2 cellular contexts compared by ENCODE assay signal in genomic region chr20:63342561-63343459, GRCh38.
TF ChIP-seq lines count a peak whose summit lies in the region.

No MANE protein-coding gene starts in this region.

TF ChIP-seq in Ishikawa, 13 proteins besides CTCF, POLR2A, EP300 and RAD21 (continued from another document):
- TF ChIP-seq USF1 (IDR thresholded peaks at IDR 0.05) (0 out of 2 replicates have a peak, but pooled peaks have one; percentile 3), REST (IDR thresholded peaks at IDR 0.05; ENCODE audit: low read depth) (no peak)

TF ChIP-seq in K562, 482 proteins besides CTCF, POLR2A, EP300 and RAD21 (continued from another document):
- TF ChIP-seq VEZF1 (CRISPR knock-in tag; IDR thresholded peaks at IDR 0.05) (no peak), MAFG (tag; conservative IDR thresholded peaks at IDR 0.05) (peak; percentile 54), MECOM (CRISPR knock-in tag; IDR thresholded peaks at IDR 0.05) (no peak), ZKSCAN1 (IDR thresholded peaks at IDR 0.05; ENCODE audit: low read depth, low read length) (no peak), ZMIZ1 (IDR thresholded peaks at IDR 0.05; ENCODE audit: low read depth in 2 of 2, low read length in 2 of 2) (no peak), C11orf30 (IDR thresholded peaks at IDR 0.05; ENCODE audit: low read depth) (0 out of 2 replicates have a peak, but pooled peaks have one; percentile 20)
